In genomic region chr3:197801801-197802504, GRCh38 we compare ENCODE assay signal across 8 cellular contexts. TPM values are rescaled to one million over a fixed set of nuclear protein-coding genes. Genes with fewer than 3 reads are reported as not detected.
A peak's percentile ranks its signal among the peaks of the same experiment; 100 is the strongest.
DNase-seq lines count a peak whose midpoint lies in the region; ATAC-seq, FAIRE-seq and TF ChIP-seq lines count a peak whose summit lies in the region.

No MANE protein-coding gene starts in this region.

- no peak overlapping the region for H3K23ac ChIP-seq in H1 (ENCODE audit: insufficient read length)

- BruUV-seq in Calu3 (replicated peaks; lab: Mats Ljungman, UMichigan), result no TSS peak

- H3K9ac ChIP-seq in H1 (replicated peaks in 1 of 4; ENCODE audit: extremely low read depth in 1 of 4, low read depth in 3 of 4, low read length in 3 of 4), result no peak overlapping the region

- no peak overlapping the region for H3K4me3 ChIP-seq in H1 (ENCODE audit: extremely low read depth in 1 of 4, insufficient read depth in 2 of 4, low read depth in 3 of 4, low read length in 4 of 4)
- no peak overlapping the region for H3K4me3 ChIP-seq in transverse colon

- no peaks in the 10 kb centered on the region for H3K36me3 Mint-ChIP-seq in Calu3 (ENCODE audit: insufficient read depth, unreplicated experiment)
- no peaks in the 10 kb centered on the region for H3K36me3 Mint-ChIP-seq in stimulated activated naive CD8-positive, alpha-beta T cell treated with anti-CD3 and anti-CD28 coated beads, Interleukin-15, Interleukin-2, amounts not matched to agents 100 ng/mL and 50 ng/mL, for 24 hours (ENCODE audit: low read depth)

- no peak for ATAC-seq in HG02938 (IDR thresholded peaks at IDR 0.05; ENCODE audit: unreplicated experiment)
- ATAC-seq in HG03442 (IDR thresholded peaks at IDR 0.05; ENCODE audit: unreplicated experiment), result no peak

- no peak overlapping the region for H4K8ac ChIP-seq in H1 (ENCODE audit: extremely low read depth, insufficient read depth, low read length)

- H2BK12ac ChIP-seq in H1 (ENCODE audit: low read depth, low read length), result no peak overlapping the region

- peaks cover 6 to 91% of the 10 kb centered on the region in 2 experiments; a peak in 2 of 4 replicates for H3K79me2 ChIP-seq in H1 (ENCODE audit: control insufficient read depth in 1 of 2, insufficient read depth in 2 of 2, low read length in 2 of 2)

- H2BK5ac ChIP-seq in H1 (ENCODE audit: low read depth, low read length), result no peak overlapping the region

- peak; percentile 16 to 22; a peak in 2 of 4 replicates for TF ChIP-seq RAD21 in H1 (IDR thresholded peaks at IDR 0.05 in 1 of 2, conservative IDR thresholded peaks at IDR 0.05 in 1 of 2; ENCODE audit: low read depth in 2 of 2, low read length in 2 of 2)

- H3K18ac ChIP-seq in H1 (ENCODE audit: extremely low read depth, low read length), result no peak overlapping the region

- H2BK15ac ChIP-seq in H1 (ENCODE audit: low read length), result no peak overlapping the region

- H3K56ac ChIP-seq in H1 (replicated peaks; ENCODE audit: insufficient read length, low read depth, low read length), result no peak overlapping the region

- H3K27me3 ChIP-seq in H1 (replicated peaks in 1 of 4; ENCODE audit: control insufficient read depth in 3 of 4, extremely low read depth in 1 of 4, insufficient read depth in 3 of 4, low read length in 3 of 4) (no peaks in the 10 kb centered on the region), transverse colon (no peaks in the 10 kb centered on the region)

- no peaks in the 10 kb centered on the region for H3K9me3 Mint-ChIP-seq in Calu3 (ENCODE audit: low read depth, unreplicated experiment)
- H3K9me3 Mint-ChIP-seq in stimulated activated naive CD8-positive, alpha-beta T cell treated with anti-CD3 and anti-CD28 coated beads, Interleukin-15, Interleukin-2, amounts not matched to agents 100 ng/mL and 50 ng/mL, for 24 hours, result no peaks in the 10 kb centered on the region

- no peak overlapping the region for H2AK5ac ChIP-seq in H1 (ENCODE audit: low read depth, low read length)

- CTCF ChIA-PET in Calu3 (lab: Charles Lee), result interaction anchor here (1.1 kb wide), 1 partner anchor 11 kb away, joined by 4 read pairs; the partner anchor contains the start of gene LRCH3
- CTCF ChIA-PET in RWPE1 (lab: Yijun Ruan, JAX), result interaction anchor here (0.6 kb wide), 1 partner anchor 9 kb away, joined by 3 read pairs; no protein-coding TSS in a partner anchor
- CTCF ChIA-PET in H1 (lab: Charles Lee; ENCODE audit: partially characterized antibody), result interaction anchor here (0.8 to 3.3 kb wide), 15 partner anchors 8 to 203 kb away, joined by 3 to 18 read pairs (median 3); partner anchors contain the start of gene LRCH3

- DNase-seq in Calu3 (peak; percentile 20), GM20000 (ENCODE audit: low spot score) (no peak), RWPE1 (ENCODE audit: low spot score) (no peak), H1 (ENCODE audit: low read depth in 1 of 2, low spot score in 2 of 2) (no peak), transverse colon (no peak)

- no peak overlapping the region for H3K4ac ChIP-seq in H1 (replicated peaks; ENCODE audit: insufficient read length, low read depth, low read length)

- 92% methylated on average over 3 of the region's 3 CpGs; no CpG with 5 or more reads in 1 of the 2 experiments for WGBS in H1 (ENCODE audit: extremely low coverage in 1 of 2, insufficient coverage in 1 of 2, insufficient read length in 1 of 2, insufficient replicate concordance in 2 of 2, low coverage in 1 of 2, low lambda C conversion rate in 2 of 2, missing lambda C conversion rate in 1 of 2), 2 experiments
- 29 to 57% methylated on average over 2 to 3 of the region's 3 CpGs for WGBS in transverse colon (ENCODE audit: low coverage in 1 of 2), 2 donors

- no peak overlapping the region for H3K27ac ChIP-seq in RWPE1
- H3K27ac ChIP-seq in H1 (ENCODE audit: low read depth, low read length), result no peak overlapping the region
- peak overlapping the region in 2 of 4 donors; percentile 1 to 21 for H3K27ac ChIP-seq in transverse colon

- no peak overlapping the region for H2BK20ac ChIP-seq in H1 (ENCODE audit: low read length)

- in situ Hi-C loops in transverse colon (cut with MboI; ENCODE audit: low pct_ligation_motif_present in 1 of 4, low pct_unique_long_range_greater_than_20kb in 1 of 4, low sequenced_read_pairs in 3 of 4), result no loop called here

- H4K5ac ChIP-seq in H1 (ENCODE audit: insufficient read length, low read depth, low read length), result no peak overlapping the region

- TF ChIP-seq POLR2A in H1 (IDR thresholded peaks at IDR 0.05; ENCODE audit: control extremely low read depth in 1 of 2, low read depth in 2 of 2, low read length in 2 of 2) (no peak), transverse colon (IDR thresholded peaks at IDR 0.05) (no peak)

- no peak overlapping the region for H2AFZ ChIP-seq in H1 (ENCODE audit: low read length)

- H3K4me2 ChIP-seq in H1 (ENCODE audit: insufficient read depth in 1 of 2, low read depth in 2 of 2, low read length in 2 of 2), result no peak overlapping the region

- no peaks in the 10 kb centered on the region for H3K27me3 Mint-ChIP-seq in Calu3 (ENCODE audit: unreplicated experiment)
- no peaks in the 10 kb centered on the region for H3K27me3 Mint-ChIP-seq in stimulated activated naive CD8-positive, alpha-beta T cell treated with anti-CD3 and anti-CD28 coated beads, Interleukin-15, Interleukin-2, amounts not matched to agents 100 ng/mL and 50 ng/mL, for 24 hours

- H3K9me3 ChIP-seq in H1 (ENCODE audit: insufficient read depth in 2 of 2, low read depth in 1 of 2, low read length in 1 of 2) (no peaks in the 10 kb centered on the region), transverse colon (no peaks in the 10 kb centered on the region)

- no peak overlapping the region for H4K91ac ChIP-seq in H1 (replicated peaks; ENCODE audit: insufficient read length, low read length)

- H3K36me3 ChIP-seq in H1 (ENCODE audit: control insufficient read depth in 2 of 4, insufficient read depth in 4 of 4, low read length in 3 of 4) (no peaks in the 10 kb centered on the region), transverse colon (no peaks in the 10 kb centered on the region)

- no peak overlapping the region for H2BK120ac ChIP-seq in H1 (replicated peaks; ENCODE audit: low read depth, low read length)

- no peaks in the 10 kb centered on the region for H3K23me2 ChIP-seq in H1 (ENCODE audit: low read depth, low read length)

- POLR2A ChIA-PET in RWPE1 (lab: Yijun Ruan, JAX; ENCODE audit: low non-redundant PET), result no interaction called here
- POLR2A ChIA-PET in H1 (lab: Charles Lee; ENCODE audit: partially characterized antibody), result interaction anchor here (1.1 to 1.9 kb wide), 2 partner anchors 10 to 27 kb away, joined by 3 to 7 read pairs; partner anchors contain the start of gene LRCH3

- no peak overlapping the region for H3K4me3 Mint-ChIP-seq in Calu3 (ENCODE audit: low read depth, unreplicated experiment)
- no peak overlapping the region for H3K4me3 Mint-ChIP-seq in stimulated activated naive CD8-positive, alpha-beta T cell treated with anti-CD3 and anti-CD28 coated beads, Interleukin-15, Interleukin-2, amounts not matched to agents 100 ng/mL and 50 ng/mL, for 24 hours

- no peak for TF ChIP-seq EP300 in H1 (IDR thresholded peaks at IDR 0.05; ENCODE audit: borderline replicate concordance in 1 of 2, low read depth in 2 of 2, low read length in 2 of 2)
- no peak for TF ChIP-seq EP300 in transverse colon (IDR thresholded peaks at IDR 0.05; ENCODE audit: low read depth)

- H3K4me1 ChIP-seq in H1 (replicated peaks in 1 of 4; ENCODE audit: control insufficient read depth in 3 of 4, insufficient read depth in 4 of 4, low read length in 3 of 4), result no peaks in the 10 kb centered on the region
- peaks cover 7 to 41% (median 10%) of the 10 kb centered on the region in 4 donors for H3K4me1 ChIP-seq in transverse colon

- peak; percentile 30 for TF ChIP-seq CTCF in Calu3 (IDR thresholded peaks at IDR 0.05; ENCODE audit: unreplicated experiment)
- TF ChIP-seq CTCF in GM20000 (IDR thresholded peaks at IDR 0.05; ENCODE audit: extremely low read depth, missing control alignments), result peak; percentile 21
- peak; percentile 40 for TF ChIP-seq CTCF in RWPE1 (conservative IDR thresholded peaks at IDR 0.05; ENCODE audit: low read depth)
- peak in 1 of 3 experiments; percentile 38; a peak in 2 of 4 replicates for TF ChIP-seq CTCF in H1 (IDR thresholded peaks at IDR 0.05; ENCODE audit: control extremely low read depth in 1 of 3, insufficient read depth in 1 of 3, low read depth in 1 of 3, low read length in 3 of 3)
- peak in 2 of 5 experiments; percentile 17 to 28 for TF ChIP-seq CTCF in transverse colon (IDR thresholded peaks at IDR 0.05)

- H3K14ac ChIP-seq in H1 (ENCODE audit: insufficient read length), result no peak overlapping the region

- intact Hi-C loops in Calu3 (cut with micrococcal nuclease; ENCODE audit: unreplicated experiment), result no loop called here
- intact Hi-C loops in transverse colon (cut with DNase I; ENCODE audit: low total_unique reads), result no loop called here

- no peak for FAIRE-seq in H1 (lab: Jason Lieb, UNC)

- H3K79me1 ChIP-seq in H1 (ENCODE audit: low read depth, low read length), result peaks cover 8% of the 10 kb centered on the region

- no peak overlapping the region for H3K27ac Mint-ChIP-seq in Calu3 (ENCODE audit: unreplicated experiment)
- peak overlapping the region; percentile 64 for H3K27ac Mint-ChIP-seq in stimulated activated naive CD8-positive, alpha-beta T cell treated with anti-CD3 and anti-CD28 coated beads, Interleukin-15, Interleukin-2, amounts not matched to agents 100 ng/mL and 50 ng/mL, for 24 hours

- peaks cover 0 to 5% of the 10 kb centered on the region in 2 experiments for H4K20me1 ChIP-seq in H1 (replicated peaks in 1 of 2; ENCODE audit: control insufficient read depth in 1 of 2, insufficient read depth in 2 of 2, low read length in 2 of 2)

- no peaks in the 10 kb centered on the region for H3K4me1 Mint-ChIP-seq in Calu3 (ENCODE audit: low read depth, unreplicated experiment)
- peaks cover 58% of the 10 kb centered on the region for H3K4me1 Mint-ChIP-seq in stimulated activated naive CD8-positive, alpha-beta T cell treated with anti-CD3 and anti-CD28 coated beads, Interleukin-15, Interleukin-2, amounts not matched to agents 100 ng/mL and 50 ng/mL, for 24 hours (ENCODE audit: low read depth)

RNA-seq across cellular contexts. Expression of gene LRCH3, which starts 10.9 kb away (rescaled TPM):
- total RNA-seq in Calu3 (2022) (39.4 and 44.6 TPM in 2 replicates), transverse colon (100 to 1,000 TPM in 1 of 4 donors, 10 to 100 TPM in 3; 36.0 to 122 (median 51.2) TPM)
- total RNA-seq in H1 (2021; fragmentation: NEBNext Ultra II Directional; extraction: Animal tissue kit (Norgen Biotek cat#: 25700)), result 48.2 and 66.0 TPM in 2 replicates
- 58.4 and 81.0 TPM in 2 replicates for polyA plus RNA-seq in H1 (2011; rRNA removed)
- polyA plus RNA-seq in H1 (2011; cell fraction: cytosol; rRNA removed), result 85.5 TPM
- polyA plus RNA-seq in H1 (2011; cell fraction: nucleus; rRNA removed), result 129 TPM
- polyA plus RNA-seq in H1 (2012, experiment 1 of 2), result 25.9 to 43.4 TPM (median 32.7 TPM) in 4 replicates
- 16.8 TPM for polyA plus RNA-seq in H1 (2012, experiment 2 of 2)
- polyA plus RNA-seq in H1 (2013, experiment 1 of 2), result 26.5 TPM
- 30.8 TPM for polyA plus RNA-seq in H1 (2013, experiment 2 of 2)
- polyA minus RNA-seq in H1 (2011; rRNA and poly(A)+ RNA removed), result 215 and 248 TPM in 2 replicates
- polyA minus RNA-seq in H1 (2011; cell fraction: cytosol; rRNA and poly(A)+ RNA removed), result 56.8 TPM
- 82.6 TPM for polyA minus RNA-seq in H1 (2011; cell fraction: nucleus; rRNA and poly(A)+ RNA removed)

RNA-seq across cellular contexts. Expression of gene FYTTD1, which starts 52.3 kb away (rescaled TPM):
- total RNA-seq in Calu3 (2022) (37.4 and 37.6 TPM in 2 replicates), transverse colon (10 to 100 TPM; 18.3 to 94.6 (median 33.6) TPM)
- total RNA-seq in H1 (2021; fragmentation: NEBNext Ultra II Directional; extraction: Animal tissue kit (Norgen Biotek cat#: 25700)), result 24.4 and 24.7 TPM in 2 replicates
- 3.1 and 3.3 TPM in 2 replicates for polyA plus RNA-seq in H1 (2011; rRNA removed)
- polyA plus RNA-seq in H1 (2011; cell fraction: cytosol; rRNA removed), result 4.1 TPM
- polyA plus RNA-seq in H1 (2011; cell fraction: nucleus; rRNA removed), result 1.8 TPM
- 8.1 to 12.4 TPM (median 10.5 TPM) in 4 replicates for polyA plus RNA-seq in H1 (2012, experiment 1 of 2)
- 0.67 TPM for polyA plus RNA-seq in H1 (2012, experiment 2 of 2)
- 17.3 TPM for polyA plus RNA-seq in H1 (2013, experiment 1 of 2)
- polyA plus RNA-seq in H1 (2013, experiment 2 of 2), result 17.4 TPM
- polyA minus RNA-seq in H1 (2011; rRNA and poly(A)+ RNA removed), result 4.8 and 10.3 TPM in 2 replicates
- 9.0 TPM for polyA minus RNA-seq in H1 (2011; cell fraction: cytosol; rRNA and poly(A)+ RNA removed)
- polyA minus RNA-seq in H1 (2011; cell fraction: nucleus; rRNA and poly(A)+ RNA removed), result 5.0 TPM
